Comparison of ENCODE assay signal across 21 cellular contexts in genomic region chr1:33438364-33439145, GRCh38. TPM values are rescaled to one million over a fixed set of nuclear protein-coding genes. Genes with fewer than 3 reads are reported as not detected.
DNase-seq lines count a peak whose midpoint lies in the region; ATAC-seq and TF ChIP-seq lines count a peak whose summit lies in the region.
"Had no signal": no experiment of that assay in that cellular context is flagged by ENCODE, and none has a peak within 500 bp of the region (broad histone marks: within the 10 kb centered on the region; RNA-seq: fewer than 3 reads in every experiment).

No MANE protein-coding gene starts in this region.

- no peak overlapping the region for H3K23ac ChIP-seq in mesenchymal stem cell (ENCODE audit: low read length in 2 of 2)

- H3K9ac ChIP-seq in mesenchymal stem cell (ENCODE audit: low read length) = no peak overlapping the region

- H3K9me3 ChIP-seq in mesenchymal stem cell (ENCODE audit: control insufficient read depth, low read length) = no peaks in the 10 kb centered on the region
- H3K9me3 ChIP-seq: SJSA1 had no signal

- H3K36me3 ChIP-seq in mesenchymal stem cell (ENCODE audit: control insufficient read depth in 1 of 2, insufficient read depth in 2 of 2, low read depth in 1 of 2, low read length in 2 of 2) = no peaks in the 10 kb centered on the region
- H3K36me3 ChIP-seq: SJSA1 had no signal

- no peak overlapping the region for H3K4me3 Mint-ChIP-seq in brain
- H3K4me3 Mint-ChIP-seq in stimulated activated naive CD8-positive, alpha-beta T cell treated with anti-CD3 and anti-CD28 coated beads, Interleukin-15, amount 100 ng/mL, for 72 hours = no peak overlapping the region
- H3K4me3 Mint-ChIP-seq: B cell had no signal

- peak overlapping the region in 1 of 2 experiments; percentile 23 for H3K18ac ChIP-seq in mesenchymal stem cell (ENCODE audit: low read depth in 1 of 2, low read length in 2 of 2)

- H4K91ac ChIP-seq in mesenchymal stem cell (ENCODE audit: low read length) = peak overlapping the region; percentile 20

- WGBS in mesenchymal stem cell = 76% methylated on average over 5 of the region's 6 CpGs

- peaks cover 15% of the 10 kb centered on the region for H3K27me3 Mint-ChIP-seq in brain
- peaks cover 24% of the 10 kb centered on the region for H3K27me3 Mint-ChIP-seq in stimulated activated naive CD8-positive, alpha-beta T cell treated with anti-CD3 and anti-CD28 coated beads, Interleukin-15, amount 100 ng/mL, for 72 hours

- H2BK5ac ChIP-seq in mesenchymal stem cell (ENCODE audit: low read depth, low read length, poor library complexity, severe bottlenecking) = no peak overlapping the region

- H3K4ac ChIP-seq in mesenchymal stem cell (ENCODE audit: low read depth in 1 of 2, low read length in 2 of 2) = peak overlapping the region in 1 of 2 experiments; percentile 10

- no peak overlapping the region for H3K4me2 ChIP-seq in mesenchymal stem cell (ENCODE audit: low read length, poor library complexity, severe bottlenecking)

- no peak overlapping the region for H2AK5ac ChIP-seq in mesenchymal stem cell (ENCODE audit: low read length, severe bottlenecking)

- no peak overlapping the region for H3K27ac ChIP-seq in mesenchymal stem cell (ENCODE audit: low read length, poor library complexity, severe bottlenecking)
- H3K27ac ChIP-seq: 22Rv1, SJSA1 had no signal

- no peak overlapping the region for H4K8ac ChIP-seq in mesenchymal stem cell (ENCODE audit: low read length)

- H2BK15ac ChIP-seq in mesenchymal stem cell (ENCODE audit: low read depth, poor library complexity, severe bottlenecking) = no peak overlapping the region

- peaks cover 0 to 2% (median 0%) of the 10 kb centered on the region in 5 experiments for H3K9me3 Mint-ChIP-seq in brain
- no peaks in the 10 kb centered on the region for H3K9me3 Mint-ChIP-seq in stimulated activated naive CD8-positive, alpha-beta T cell treated with anti-CD3 and anti-CD28 coated beads, Interleukin-15, amount 100 ng/mL, for 72 hours

- no peak overlapping the region for H3K14ac ChIP-seq in mesenchymal stem cell (ENCODE audit: low read length in 2 of 2)

- H3K4me3 ChIP-seq in mesenchymal stem cell (ENCODE audit: insufficient read depth in 1 of 2, low read depth in 1 of 2, low read length in 2 of 2) = no peak overlapping the region
- H3K4me3 ChIP-seq: GM12878, SJSA1 had no signal

- no peaks in the 10 kb centered on the region for H3K36me3 Mint-ChIP-seq in brain

- no peaks in the 10 kb centered on the region for H3K27me3 ChIP-seq in mesenchymal stem cell (ENCODE audit: control insufficient read depth in 1 of 2, insufficient read depth in 1 of 2, low read length in 2 of 2)
- H3K27me3 ChIP-seq: SJSA1 had no signal

- H3K79me1 ChIP-seq in mesenchymal stem cell (replicated peaks; ENCODE audit: low read length, poor library complexity, severe bottlenecking) = no peaks in the 10 kb centered on the region

- no peak for TF ChIP-seq CTCF in brain (conservative IDR thresholded peaks at IDR 0.05)

- H2BK120ac ChIP-seq in mesenchymal stem cell (ENCODE audit: low read depth, low read length) = peak overlapping the region; percentile 21

- peak; percentile 54 for DNase-seq in DMS 273 (lab: John Stamatoyannopoulos, UW; ENCODE audit: unreplicated experiment)
- DNase-seq in DMS 273 treated with DMSO at 0.1 percent for 48 hours (lab: John Stamatoyannopoulos, UW) = no peak
- DNase-seq in NCI-H524 (lab: John Stamatoyannopoulos, UW) = peak; percentile 36 to 86
- DNase-seq in mesenchymal stem cell = no peak
- DNase-seq in stimulated activated naive CD8-positive, alpha-beta T cell treated with anti-CD3 and anti-CD28 coated beads, Interleukin-15, amount 100 ng/mL, for 72 hours = no peak
- no peak for DNase-seq in medulla oblongata (ENCODE audit: extremely low spot score)
- DNase-seq: COR-L47, EL, GOT3, KBM-7, NCI-H1417 treated with DMSO at 0.1 percent for 48 hours, NCI-H187 treated with DMSO at 0.1 percent for 48 hours, NCI-H345, NCI-H526 treated with DMSO at 0.1 percent for 48 hours had no signal

- H2AFZ ChIP-seq in mesenchymal stem cell (ENCODE audit: low read depth, low read length) = no peak overlapping the region

- H2BK12ac ChIP-seq in mesenchymal stem cell (ENCODE audit: low read length in 2 of 2) = peak overlapping the region in 1 of 2 experiments; percentile 69

- peaks cover 54% of the 10 kb centered on the region for H3K4me1 Mint-ChIP-seq in brain
- no peaks in the 10 kb centered on the region for H3K4me1 Mint-ChIP-seq in stimulated activated naive CD8-positive, alpha-beta T cell treated with anti-CD3 and anti-CD28 coated beads, Interleukin-15, amount 100 ng/mL, for 72 hours
- H3K4me1 Mint-ChIP-seq: B cell had no signal

- peak overlapping the region in 4 of 5 experiments; percentile 6 to 22 (median 12) for H3K27ac Mint-ChIP-seq in brain
- no peak overlapping the region for H3K27ac Mint-ChIP-seq in stimulated activated naive CD8-positive, alpha-beta T cell treated with anti-CD3 and anti-CD28 coated beads, Interleukin-15, amount 100 ng/mL, for 72 hours
- H3K27ac Mint-ChIP-seq: B cell had no signal

- ATAC-seq in HG02970 (IDR thresholded peaks at IDR 0.05; ENCODE audit: low FRiP score, unreplicated experiment) = no peak
- no peak for ATAC-seq in stimulated activated naive CD8-positive, alpha-beta T cell treated with anti-CD3 and anti-CD28 coated beads, Interleukin-15, amount 100 ng/mL, for 72 hours
- ATAC-seq: GM12878, Panc1 had no signal

- peaks cover 12% of the 10 kb centered on the region for H3K4me1 ChIP-seq in mesenchymal stem cell (ENCODE audit: control insufficient read depth, insufficient read depth, low read depth, low read length)

RNA-seq across cellular contexts. Expression of gene PHC2, which starts 7.7 kb away (rescaled TPM):
- polyA plus RNA-seq in brain (ENCODE audit: insufficient read depth, low read depth, low replicate concordance) = 218 TPM
- polyA plus RNA-seq in mesenchymal stem cell (2013, experiment 1 of 2) = 114 TPM
- polyA plus RNA-seq in mesenchymal stem cell (2013, experiment 2 of 2) = 112 TPM

RNA-seq across cellular contexts. Expression of gene ZSCAN20, which starts 33.9 kb away (rescaled TPM):
- polyA plus RNA-seq in brain (ENCODE audit: insufficient read depth, low read depth, low replicate concordance) = 2.0 TPM
- polyA plus RNA-seq in mesenchymal stem cell (2013, experiment 1 of 2) = 1.7 TPM
- 1.6 TPM for polyA plus RNA-seq in mesenchymal stem cell (2013, experiment 2 of 2)

Comparison
In these comparisons a context has a peak if more than half of its experiments do, and no peak if none do; other contexts are left out.
1. DNase-seq: peak in DMS 273 (single experiment) and NCI-H524 (2 of 2); none in DMS 273 treated with DMSO at 0.1 percent for 48 hours (single experiment), mesenchymal stem cell (single experiment), stimulated activated naive CD8-positive, alpha-beta T cell treated with anti-CD3 and anti-CD28 coated beads, Interleukin-15, amount 100 ng/mL, for 72 hours (0 of 2) and medulla oblongata (single experiment).
2. H3K27ac Mint-ChIP-seq: peak in brain (4 of 5); none in stimulated activated naive CD8-positive, alpha-beta T cell treated with anti-CD3 and anti-CD28 coated beads, Interleukin-15, amount 100 ng/mL, for 72 hours (0 of 2).